Comparison of ENCODE assay signal across 10 cellular contexts in genomic region chr1:172531412-172531811, GRCh38. TPM values are rescaled to one million over a fixed set of nuclear protein-coding genes. Genes with fewer than 3 reads are reported as not detected.
DNase-seq lines count a peak whose midpoint lies in the region; ATAC-seq, FAIRE-seq and TF ChIP-seq lines count a peak whose summit lies in the region.
"Had no signal": no experiment of that assay in that cellular context is flagged by ENCODE, and none has a peak within 500 bp of the region (broad histone marks: within the 10 kb centered on the region; RNA-seq: fewer than 3 reads in every experiment).

No MANE protein-coding gene starts in this region.

- H3K9me3 Mint-ChIP-seq in activated CD4-positive, alpha-beta T cell treated with anti-CD3 and anti-CD28 coated beads, Interleukin-2, amount 10 ng/mL, durations not matched to agents 24 days and 14 days, result no peaks in the 10 kb centered on the region
- no peaks in the 10 kb centered on the region for H3K9me3 Mint-ChIP-seq in activated naive CD8-positive, alpha-beta T cell treated with anti-CD3 and anti-CD28 coated beads, Interleukin-2, amount 10 ng/mL, durations not matched to agents 7 days and 5 days

- intact Hi-C loops in activated CD4-positive, alpha-beta T cell treated with anti-CD3 and anti-CD28 coated beads, Interleukin-2, amount 10 ng/mL, durations not matched to agents 24 days and 14 days (cut with micrococcal nuclease), result loop anchor here (5.0 to 10.0 kb wide), 6 partner anchors 194 to 1623 kb away; partner anchors contain the start of genes PRDX6, PRRC2C and RABGAP1L
- intact Hi-C loops in HepG2 (cut with micrococcal nuclease; ENCODE audit: unreplicated experiment), result no loop called here
- intact Hi-C loops in testis (cut with DNase I; ENCODE audit: low total_unique reads), result no loop called here

- H3K4me1 ChIP-seq in HepG2 (ENCODE audit: insufficient read depth, low read length) (peaks cover 48% of the 10 kb centered on the region), testis (peaks cover 7% of the 10 kb centered on the region)

- H3K27ac ChIP-seq in HepG2 (ENCODE audit: extremely low read length, insufficient read depth, low read length) (peak overlapping the region; percentile 95), testis (peak overlapping the region; percentile 98)

- POLR2A ChIA-PET in activated naive CD8-positive, alpha-beta T cell treated with anti-CD3 and anti-CD28 coated beads, Interleukin-2, amount 10 ng/mL, durations not matched to agents 7 days and 5 days (lab: Charles Lee), result interaction anchor here (1.0 kb wide), 1 partner anchor 17 kb away, joined by 3 read pairs; no protein-coding TSS in a partner anchor
- POLR2A ChIA-PET in HepG2 (lab: Yijun Ruan, JAX), result interaction anchor here (0.7 to 1.3 kb wide), 2 partner anchors 64 to 81 kb away, joined by 3 to 12 read pairs; no protein-coding TSS in a partner anchor

- no peak overlapping the region for H2AFZ ChIP-seq in HepG2 (ENCODE audit: low read length)

- BruUV-seq in HepG2 (replicated peaks; lab: Mats Ljungman, UMichigan), result no TSS peak

- CTCF ChIA-PET in HepG2 (lab: Yijun Ruan, JAX; ENCODE audit: low intra/inter-chr PET ratio, low total read pairs), result interaction anchor here (1.7 kb wide), 1 partner anchor 82 kb away, joined by 7 read pairs; no protein-coding TSS in a partner anchor

- H3K79me2 ChIP-seq in HepG2 (ENCODE audit: insufficient read depth, low read length), result peaks cover 33% of the 10 kb centered on the region

- peak overlapping the region; percentile 84 for H3K4me2 ChIP-seq in HepG2 (ENCODE audit: low read depth, low read length)

- in situ Hi-C loops in HepG2 (cut with HindIII; ENCODE audit: extremely low pct_ligation_motif_present, low pct_unique_long_range_greater_than_20kb), result loop anchor here (5.0 kb wide), 1 partner anchor 59 kb away; no protein-coding TSS in a partner anchor

- H3K9ac ChIP-seq in HepG2 (ENCODE audit: insufficient read depth, low read depth, low read length), result peak overlapping the region; percentile 76

- TF ChIP-seq POLR2A in HepG2 (IDR thresholded peaks at IDR 0.05; ENCODE audit: insufficient read depth in 1 of 2, low read depth in 2 of 2, low read length in 2 of 2) (no peak), testis (IDR thresholded peaks at IDR 0.05) (no peak)

- DNase-seq in activated CD4-positive, alpha-beta T cell treated with anti-CD3 and anti-CD28 coated beads, Interleukin-2, amount 10 ng/mL, durations not matched to agents 24 days and 14 days, result no peak
- DNase-seq in activated CD4-positive, alpha-beta T cell treated with anti-CD3 and anti-CD28 coated beads for 48 hours, result no peak
- DNase-seq in activated naive CD8-positive, alpha-beta T cell treated with anti-CD3 and anti-CD28 coated beads, Interleukin-2, amount 10 ng/mL, durations not matched to agents 7 days and 5 days, result no peak
- DNase-seq in HepG2 (ENCODE audit: low spot score) (no peak), testis (no peak), cerebellar cortex (ENCODE audit: low spot score) (no peak), HPDE6-E6E7 (ENCODE audit: extremely low spot score) (no peak)
- DNase-seq: activated CD4-positive, alpha-beta T cell treated with anti-CD3 and anti-CD28 coated beads, Interleukin-2, amount 50 U/mL, for 1 hour had no signal

- no peak for TF ChIP-seq RAD21 in HepG2 (CRISPR knock-in tag; IDR thresholded peaks at IDR 0.05)

- FAIRE-seq in HepG2 (lab: Jason Lieb, UNC), result no peak

- H4K20me1 ChIP-seq in HepG2 (ENCODE audit: insufficient read depth, low read length), result peaks cover 6% of the 10 kb centered on the region

- no peaks in the 10 kb centered on the region for H3K36me3 ChIP-seq in HepG2 (replicated peaks in 1 of 2; ENCODE audit: control insufficient read depth in 1 of 2, insufficient read depth in 2 of 2, low read length in 2 of 2)
- H3K36me3 ChIP-seq in testis (ENCODE audit: low read depth, missing control alignments), result no peaks in the 10 kb centered on the region

- no peaks in the 10 kb centered on the region for H3K9me3 ChIP-seq in HepG2 (ENCODE audit: low read length)
- no peaks in the 10 kb centered on the region for H3K9me3 ChIP-seq in testis
- H3K9me3 ChIP-seq: mucosa of descending colon had no signal

- peak overlapping the region; percentile 97 for H3K27ac Mint-ChIP-seq in activated CD4-positive, alpha-beta T cell treated with anti-CD3 and anti-CD28 coated beads, Interleukin-2, amount 10 ng/mL, durations not matched to agents 24 days and 14 days
- H3K27ac Mint-ChIP-seq in activated naive CD8-positive, alpha-beta T cell treated with anti-CD3 and anti-CD28 coated beads, Interleukin-2, amount 10 ng/mL, durations not matched to agents 7 days and 5 days, result peak overlapping the region; percentile 99

- peaks cover 2% of the 10 kb centered on the region for H3K36me3 Mint-ChIP-seq in activated CD4-positive, alpha-beta T cell treated with anti-CD3 and anti-CD28 coated beads, Interleukin-2, amount 10 ng/mL, durations not matched to agents 24 days and 14 days (ENCODE audit: low read depth)
- H3K36me3 Mint-ChIP-seq in activated naive CD8-positive, alpha-beta T cell treated with anti-CD3 and anti-CD28 coated beads, Interleukin-2, amount 10 ng/mL, durations not matched to agents 7 days and 5 days, result peaks cover 1% of the 10 kb centered on the region

- peaks cover 18% of the 10 kb centered on the region for H3K27me3 Mint-ChIP-seq in activated CD4-positive, alpha-beta T cell treated with anti-CD3 and anti-CD28 coated beads, Interleukin-2, amount 10 ng/mL, durations not matched to agents 24 days and 14 days
- H3K27me3 Mint-ChIP-seq in activated naive CD8-positive, alpha-beta T cell treated with anti-CD3 and anti-CD28 coated beads, Interleukin-2, amount 10 ng/mL, durations not matched to agents 7 days and 5 days, result peaks cover 18% of the 10 kb centered on the region

- TF ChIP-seq EP300 in HepG2 (IDR thresholded peaks at IDR 0.05; ENCODE audit: low read depth in 2 of 2, low read length in 2 of 2) (no peak), HepG2 (CRISPR knock-in tag; IDR thresholded peaks at IDR 0.05; ENCODE audit: borderline replicate concordance) (no peak)

- peak overlapping the region; percentile 89 for H3K4me3 Mint-ChIP-seq in activated CD4-positive, alpha-beta T cell treated with anti-CD3 and anti-CD28 coated beads, Interleukin-2, amount 10 ng/mL, durations not matched to agents 24 days and 14 days
- H3K4me3 Mint-ChIP-seq in activated naive CD8-positive, alpha-beta T cell treated with anti-CD3 and anti-CD28 coated beads, Interleukin-2, amount 10 ng/mL, durations not matched to agents 7 days and 5 days, result peak overlapping the region; percentile 97

- H3K27me3 ChIP-seq in HepG2 (ENCODE audit: control insufficient read depth in 1 of 2, insufficient read depth in 2 of 2, low read length in 2 of 2), result no peaks in the 10 kb centered on the region; a peak in 1 of 5 replicates
- H3K27me3 ChIP-seq in testis, result no peaks in the 10 kb centered on the region

- no peak for TF ChIP-seq CTCF in HepG2 (CRISPR knock-in tag; IDR thresholded peaks at IDR 0.05)
- no peak for TF ChIP-seq CTCF in testis (IDR thresholded peaks at IDR 0.05)

- peak overlapping the region; percentile 63 to 98 (median 73); a peak in 5 of 6 replicates for H3K4me3 ChIP-seq in HepG2 (replicated peaks in 1 of 3; ENCODE audit: insufficient read depth in 1 of 3, low read depth in 2 of 3, low read length in 3 of 3)
- H3K4me3 ChIP-seq in testis, result peak overlapping the region; percentile 83 to 85

- no peak for ATAC-seq in activated naive CD8-positive, alpha-beta T cell treated with anti-CD3 and anti-CD28 coated beads, Interleukin-2, amount 10 ng/mL, durations not matched to agents 7 days and 5 days (ENCODE audit: low read depth)
- no peak for ATAC-seq in HepG2
- no peak for ATAC-seq in GM18873 (IDR thresholded peaks at IDR 0.05; ENCODE audit: low FRiP score, unreplicated experiment)

- peaks cover 29% of the 10 kb centered on the region for H3K4me1 Mint-ChIP-seq in activated CD4-positive, alpha-beta T cell treated with anti-CD3 and anti-CD28 coated beads, Interleukin-2, amount 10 ng/mL, durations not matched to agents 24 days and 14 days
- H3K4me1 Mint-ChIP-seq in activated naive CD8-positive, alpha-beta T cell treated with anti-CD3 and anti-CD28 coated beads, Interleukin-2, amount 10 ng/mL, durations not matched to agents 7 days and 5 days, result peaks cover 28% of the 10 kb centered on the region

- 11% methylated on average over 2 of the region's 2 CpGs for WGBS in HepG2 (ENCODE audit: low lambda C conversion rate)
- WGBS in testis, 2 donors, result 10 to 13% methylated on average over 2 of the region's 2 CpGs

TF ChIP-seq in HepG2, 621 proteins besides CTCF, POLR2A, EP300 and RAD21 (continues in another document):
- no peak for TF ChIP-seq MYNN (CRISPR knock-in tag; IDR thresholded peaks at IDR 0.05; ENCODE audit: low read depth)

RNA-seq across cellular contexts. Expression of gene SUCO, which starts 1.5 kb away (rescaled TPM):
- 37.2 and 38.0 TPM in 2 replicates for total RNA-seq in activated CD4-positive, alpha-beta T cell treated with anti-CD3 and anti-CD28 coated beads, Interleukin-2, amount 10 ng/mL, durations not matched to agents 24 days and 14 days
- 10 to 100 TPM; 42.5 to 44.5 TPM for total RNA-seq in activated naive CD8-positive, alpha-beta T cell treated with anti-CD3 and anti-CD28 coated beads, Interleukin-2, amount 10 ng/mL, durations not matched to agents 7 days and 5 days
- total RNA-seq in HepG2 (2016; rRNA removed; fragmentation: Illumina TruSeq; extraction: Trizol) (17.0 and 25.5 TPM in 2 replicates), testis (100 to 1,000 TPM; 126 to 139 TPM)
- 65.9 and 70.2 TPM in 2 replicates for total RNA-seq in HepG2 (2016; cell fraction: cytosol; rRNA removed; fragmentation: Illumina TruSeq; extraction: Trizol; ENCODE audit: low read depth)
- total RNA-seq in HepG2 (2016; cell fraction: insoluble cytoplasmic fraction; rRNA removed; fragmentation: Illumina TruSeq; extraction: Trizol), result 13.9 and 25.8 TPM in 2 replicates
- 31.7 and 38.0 TPM in 2 replicates for total RNA-seq in HepG2 (2016; cell fraction: membrane; rRNA removed; fragmentation: Illumina TruSeq; extraction: Trizol)
- total RNA-seq in HepG2 (2016; cell fraction: nucleus; rRNA removed; fragmentation: Illumina TruSeq; extraction: Trizol), result 35.3 and 38.4 TPM in 2 replicates
- polyA plus RNA-seq in HepG2 (2011; rRNA removed) (9.7 and 12.6 TPM in 2 replicates), testis (ENCODE audit: insufficient read depth, low read depth, low replicate concordance) (47.8 TPM)
- polyA plus RNA-seq in HepG2 (2011; cell fraction: cytosol; rRNA removed), result 3.5 and 6.2 TPM in 2 replicates
- polyA plus RNA-seq in HepG2 (2011; cell fraction: nucleus; rRNA removed), result 8.8 and 9.3 TPM in 2 replicates
- polyA plus RNA-seq in HepG2 (2012), result 13.9 and 15.7 TPM in 2 replicates
- 0.59 and 1.2 TPM in 2 replicates for polyA plus RNA-seq in HepG2 (2016; cell fraction: cytosol; fragmentation: Illumina TruSeq; extraction: Trizol; ENCODE audit: low read depth)
- polyA plus RNA-seq in HepG2 (2016; cell fraction: insoluble cytoplasmic fraction; fragmentation: Illumina TruSeq; extraction: Trizol; ENCODE audit: low read depth), result 7.9 and 9.1 TPM in 2 replicates
- polyA plus RNA-seq in HepG2 (2016; cell fraction: membrane; fragmentation: Illumina TruSeq; extraction: Trizol; ENCODE audit: low read depth), result 2.2 and 2.3 TPM in 2 replicates
- polyA plus RNA-seq in HepG2 (2016; cell fraction: nucleus; fragmentation: Illumina TruSeq; extraction: Trizol; ENCODE audit: insufficient read depth, low read depth), result 30.4 and 33.6 TPM in 2 replicates
- polyA minus RNA-seq in HepG2 (2011; rRNA and poly(A)+ RNA removed; ENCODE audit: low replicate concordance), result 7.9 and 9.5 TPM in 2 replicates
- polyA minus RNA-seq in HepG2 (2011; cell fraction: cytosol; rRNA and poly(A)+ RNA removed), result 16.8 and 28.4 TPM in 2 replicates
- 75.8 and 83.0 TPM in 2 replicates for polyA minus RNA-seq in HepG2 (2011; cell fraction: nucleus; rRNA and poly(A)+ RNA removed)
